In genomic region chr17:37047631-37048104, GRCh38 we compare ENCODE assay signal across 8 cellular contexts.
DNase-seq lines count a peak whose midpoint lies in the region; ATAC-seq and TF ChIP-seq lines count a peak whose summit lies in the region.

No MANE protein-coding gene starts in this region.

- peaks cover 10% of the 10 kb centered on the region for H3K36me3 ChIP-seq in left ventricle myocardium inferior

- intact Hi-C loops in left ventricle myocardium inferior (cut with micrococcal nuclease): loop anchor here (10.0 kb wide), 1 partner anchor 423 kb away; no protein-coding TSS in a partner anchor

- no peaks in the 10 kb centered on the region for H3K27me3 Mint-ChIP-seq in T-helper 17 cell

- no peaks in the 10 kb centered on the region for H3K27me3 ChIP-seq in left ventricle myocardium inferior (ENCODE audit: low read depth)

- no peak overlapping the region for H3K27ac ChIP-seq in left ventricle myocardium inferior (replicated peaks)

- peak overlapping the region; percentile 69 for H3K27ac Mint-ChIP-seq in T-helper 17 cell

- peak; percentile 81 for ATAC-seq in T-helper 17 cell
- no peak for ATAC-seq in GM18505 (IDR thresholded peaks at IDR 0.05; ENCODE audit: unreplicated experiment)
- no peak for ATAC-seq in GM19328 (IDR thresholded peaks at IDR 0.05; ENCODE audit: unreplicated experiment)

- H3K36me3 Mint-ChIP-seq in T-helper 17 cell (ENCODE audit: low read depth): peaks cover 6% of the 10 kb centered on the region

- no peaks in the 10 kb centered on the region for H3K9me3 ChIP-seq in T-helper 17 cell (ENCODE audit: control insufficient read depth, low read length, poor library complexity, severe bottlenecking)
- H3K9me3 ChIP-seq in left ventricle myocardium inferior (replicated peaks): no peaks in the 10 kb centered on the region

- no peak for TF ChIP-seq POLR2A in GM18505 (IDR thresholded peaks at IDR 0.05; ENCODE audit: borderline replicate concordance, extremely low read depth, insufficient read depth, insufficient read length)

- no peaks in the 10 kb centered on the region for H3K4me1 ChIP-seq in left ventricle myocardium inferior

- TF ChIP-seq CTCF in GM12875 (IDR thresholded peaks at IDR 0.05; ENCODE audit: borderline replicate concordance, insufficient read depth, low read depth, low read length): peak; percentile 77
- peak; percentile 87 for TF ChIP-seq CTCF in left ventricle myocardium inferior (IDR thresholded peaks at IDR 0.05; ENCODE audit: borderline replicate concordance)

- H3K4me3 Mint-ChIP-seq in T-helper 17 cell: no peak overlapping the region

- H3K4me3 ChIP-seq in GM12875 (ENCODE audit: low read depth, low read length) (no peak overlapping the region), left ventricle myocardium inferior (no peak overlapping the region)

- H3K4me1 Mint-ChIP-seq in T-helper 17 cell: peaks cover 18% of the 10 kb centered on the region

- DNase-seq in NCI-H1694 (lab: John Stamatoyannopoulos, UW) (peak; percentile 93), T-helper 17 cell (peak; percentile 36 to 67 (median 53)), amniotic epithelial cell (ENCODE audit: low read depth) (peak; percentile 85), left ventricle myocardium inferior (peak; percentile 70), renal cortical epithelial cell (ENCODE audit: low read depth) (peak; percentile 74)
